In genomic region chr17:8186787-8187516, GRCh38 we compare ENCODE assay signal across 1 cellular context.
TF ChIP-seq lines count a peak whose summit lies in the region.

No MANE protein-coding gene starts in this region.

TF ChIP-seq in HepG2, 621 proteins besides CTCF, POLR2A, EP300 and RAD21 (continued from another document and continues in another):
- TF ChIP-seq ZNF761 (CRISPR knock-in tag; conservative IDR thresholded peaks at IDR 0.05) (no peak), SIX1 (CRISPR knock-in tag; IDR thresholded peaks at IDR 0.05; ENCODE audit: borderline replicate concordance) (peak; percentile 36), FOSL2 (CRISPR knock-in tag; IDR thresholded peaks at IDR 0.05) (peak; percentile 46; the same call in 1 of the 2 replicates), ZNF383 (CRISPR knock-in tag; IDR thresholded peaks at IDR 0.05; ENCODE audit: borderline replicate concordance) (no peak), POLR2AphosphoS2 (IDR thresholded peaks at IDR 0.05; ENCODE audit: low read depth, low read length) (no peak), REPIN1 (CRISPR knock-in tag; IDR thresholded peaks at IDR 0.05; ENCODE audit: borderline replicate concordance, low read depth) (0 out of 2 replicates have a peak, but pooled peaks have one; percentile 46), EHMT2 (IDR thresholded peaks at IDR 0.05; ENCODE audit: borderline replicate concordance, low read depth, low read length) (no peak), SRY (CRISPR knock-in tag; IDR thresholded peaks at IDR 0.05) (no peak), ZNF12 (CRISPR knock-in tag; IDR thresholded peaks at IDR 0.05) (peak; percentile 61; the same call in 1 of the 2 replicates), ZNF607 (CRISPR knock-in tag; IDR thresholded peaks at IDR 0.05; ENCODE audit: borderline replicate concordance) (no peak), KLF16 (CRISPR knock-in tag; IDR thresholded peaks at IDR 0.05) (peak in 1 of 2 experiments; percentile 52; a peak in 2 of 4 replicates), KAT7 (CRISPR knock-in tag; IDR thresholded peaks at IDR 0.05; ENCODE audit: borderline replicate concordance) (peak; percentile 69; the same call in 1 of the 2 replicates), RBM22 (optimal IDR thresholded peaks at IDR 0.05; ENCODE audit: low read length) (peak; percentile 91), ZNF207 (IDR thresholded peaks at IDR 0.05; ENCODE audit: borderline replicate concordance) (no peak), ZNF747 (CRISPR knock-in tag; IDR thresholded peaks at IDR 0.05; ENCODE audit: borderline replicate concordance) (no peak), ZNF574 (CRISPR knock-in tag; IDR thresholded peaks at IDR 0.05) (peak; percentile 18; the same call in 1 of the 2 replicates), ZNF552 (CRISPR knock-in tag; IDR thresholded peaks at IDR 0.05; ENCODE audit: borderline replicate concordance) (no peak), ELF1 (CRISPR knock-in tag; IDR thresholded peaks at IDR 0.05) (0 out of 2 replicates have a peak, but pooled peaks have one; percentile 41), SRSF1 (optimal IDR thresholded peaks at IDR 0.05; ENCODE audit: low read depth, low read length) (no peak), SP4 (CRISPR knock-in tag; IDR thresholded peaks at IDR 0.05) (peak; percentile 32; the same call in 1 of the 2 replicates), ZNF407 (CRISPR knock-in tag; IDR thresholded peaks at IDR 0.05; ENCODE audit: not compliant biosample characterization) (no peak), ZNF335 (CRISPR knock-in tag; IDR thresholded peaks at IDR 0.05) (no peak), ZNF3 (CRISPR knock-in tag; IDR thresholded peaks at IDR 0.05) (no peak), ZNF546 (CRISPR knock-in tag; conservative IDR thresholded peaks at IDR 0.05) (peak; percentile 80), AKAP8 (CRISPR knock-in tag; IDR thresholded peaks at IDR 0.05) (no peak), ZNF160 (CRISPR knock-in tag; IDR thresholded peaks at IDR 0.05) (no peak; the same call in 1 of the 2 replicates), RNF2 (conservative IDR thresholded peaks at IDR 0.05; ENCODE audit: low read depth) (no peak), NFE2 (CRISPR knock-in tag; IDR thresholded peaks at IDR 0.05) (no peak), DBP (CRISPR knock-in tag; IDR thresholded peaks at IDR 0.05; ENCODE audit: not compliant biosample characterization) (no peak), RFX5 (IDR thresholded peaks at IDR 0.05; ENCODE audit: low read depth, low read length) (no peak), ZNF678 (CRISPR knock-in tag; IDR thresholded peaks at IDR 0.05) (no peak), PHF21A (CRISPR knock-in tag; IDR thresholded peaks at IDR 0.05) (0 out of 2 replicates have a peak, but pooled peaks have one; percentile 23), NAIF1 (CRISPR knock-in tag; IDR thresholded peaks at IDR 0.05; ENCODE audit: borderline replicate concordance) (no peak), ZNF75D (CRISPR knock-in tag; IDR thresholded peaks at IDR 0.05; ENCODE audit: borderline replicate concordance) (no peak), ZNF557 (CRISPR knock-in tag; IDR thresholded peaks at IDR 0.05) (peak; percentile 81; the same call in 1 of the 2 replicates), SATB2 (CRISPR knock-in tag; IDR thresholded peaks at IDR 0.05) (peak; percentile 73; the same call in 1 of the 2 replicates), ESRRA (CRISPR knock-in tag; IDR thresholded peaks at IDR 0.05; ENCODE audit: low read depth) (peak; percentile 25; the same call in 1 of the 2 replicates), JUN (CRISPR knock-in tag; IDR thresholded peaks at IDR 0.05) (no peak), SAFB2 (CRISPR knock-in tag; IDR thresholded peaks at IDR 0.05; ENCODE audit: borderline replicate concordance, low read depth) (no peak; the same call in 1 of the 2 replicates), MAF1 (CRISPR knock-in tag; IDR thresholded peaks at IDR 0.05; ENCODE audit: borderline replicate concordance) (peak; percentile 98), SRSF9 (IDR thresholded peaks at IDR 0.05; ENCODE audit: borderline replicate concordance, insufficient read depth, low read depth, low read length, poor library complexity, severe bottlenecking) (no peak), ZSCAN25 (CRISPR knock-in tag; IDR thresholded peaks at IDR 0.05) (peak; percentile 25; the same call in 1 of the 2 replicates), ZFP90 (CRISPR knock-in tag; IDR thresholded peaks at IDR 0.05; ENCODE audit: borderline replicate concordance) (peak; percentile 81; the same call in 1 of the 2 replicates), SCMH1 (CRISPR knock-in tag; IDR thresholded peaks at IDR 0.05; ENCODE audit: borderline replicate concordance) (no peak), ZNF34 (CRISPR knock-in tag; IDR thresholded peaks at IDR 0.05; ENCODE audit: borderline replicate concordance) (no peak; the same call in 1 of the 2 replicates), ZBTB33 (CRISPR knock-in tag; IDR thresholded peaks at IDR 0.05) (0 out of 2 replicates have a peak, but pooled peaks have one; percentile 11), SRF (IDR thresholded peaks at IDR 0.05; ENCODE audit: low read depth, low read length) (no peak), PREB (CRISPR knock-in tag; IDR thresholded peaks at IDR 0.05) (0 out of 2 replicates have a peak, but pooled peaks have one; percentile 40), ZBTB49 (CRISPR knock-in tag; IDR thresholded peaks at IDR 0.05; ENCODE audit: borderline replicate concordance) (no peak), ZNF274 (CRISPR knock-in tag; IDR thresholded peaks at IDR 0.05) (no peak)
